ENCODE assay signal across 11 cellular contexts in genomic region chr11:65852508-65853248, GRCh38. TPM values are rescaled to one million over a fixed set of nuclear protein-coding genes. Genes with fewer than 3 reads are reported as not detected.
DNase-seq lines count a peak whose midpoint lies in the region; ATAC-seq, FAIRE-seq and TF ChIP-seq lines count a peak whose summit lies in the region.
"Had no signal": no experiment of that assay in that cellular context is flagged by ENCODE, and none has a peak within 500 bp of the region (broad histone marks: within the 10 kb centered on the region; RNA-seq: fewer than 3 reads in every experiment).

No MANE protein-coding gene starts in this region.

- TF ChIP-seq POLR2A in K562 (conservative IDR thresholded peaks at IDR 0.05) = peak; percentile 71; the same call in 1 of the 2 replicates

- no peaks in the 10 kb centered on the region for H3K27me3 ChIP-seq in K562 (ENCODE audit: control insufficient read depth in 2 of 2, insufficient read depth in 2 of 2, low read length in 2 of 2)
- no peaks in the 10 kb centered on the region for H3K27me3 ChIP-seq in neutrophil

- no TSS peak for BruUV-seq in K562 (replicated peaks; lab: Mats Ljungman, UMichigan)

- TF ChIP-seq RAD21 in K562 (CRISPR knock-in tag; conservative IDR thresholded peaks at IDR 0.05 in 1 of 2, IDR thresholded peaks at IDR 0.05 in 1 of 2) = no peak

- no peak for TF ChIP-seq CTCF in HEK293 (tag by site-specific recombination; IDR thresholded peaks at IDR 0.05)
- no peak for TF ChIP-seq CTCF in K562 (IDR thresholded peaks at IDR 0.05 in 2 of 3, conservative IDR thresholded peaks at IDR 0.05 in 1 of 3; ENCODE audit: insufficient read depth in 2 of 3, low read depth in 1 of 3, low read length in 3 of 3)
- TF ChIP-seq CTCF in neutrophil (IDR thresholded peaks at IDR 0.05) = no peak

- H3K36me3 ChIP-seq in HEK293 (ENCODE audit: control insufficient read depth in 2 of 2, insufficient read depth in 1 of 2, low read length in 2 of 2) = peaks cover 0 to 56% of the 10 kb centered on the region in 2 experiments; a peak in 1 of 3 replicates
- H3K36me3 ChIP-seq in K562 (ENCODE audit: control insufficient read depth, insufficient read depth, low read length) = peaks cover 56% of the 10 kb centered on the region
- H3K36me3 ChIP-seq in neutrophil = peaks cover 66% of the 10 kb centered on the region

- no peak for FAIRE-seq in K562 (lab: Jason Lieb, UNC)

- H3K9me1 ChIP-seq in K562 (ENCODE audit: control insufficient read depth, insufficient read depth, low read length) = peaks cover 11% of the 10 kb centered on the region

- no peak overlapping the region for H3K4me2 ChIP-seq in K562 (ENCODE audit: insufficient read depth, low read length)
- H3K4me2 ChIP-seq: KMS-11 had no signal

- ATAC-seq in K562 (peak; percentile 1), HG02571 (IDR thresholded peaks at IDR 0.05; ENCODE audit: unreplicated experiment) (no peak), GM18502 (IDR thresholded peaks at IDR 0.05; ENCODE audit: poor library complexity, unreplicated experiment) (no peak)

- peak; percentile 27 for DNase-seq in ELF-1 (ENCODE audit: low read depth, low spot score)
- DNase-seq in K562 (ENCODE audit: extremely low read depth in 1 of 4, low spot score in 3 of 4) = peak in 1 of 4 experiments; percentile 13
- DNase-seq in NCI-H187 treated with DMSO at 0.1 percent for 48 hours (lab: John Stamatoyannopoulos, UW) = no peak
- DNase-seq: activated CD4-positive, alpha-beta T cell treated with anti-CD3 and anti-CD28 coated beads for 1 hour; NCI-H2081 treated with DMSO at 0.1 percent for 48 hours had no signal

- in situ Hi-C loops in K562 (cut with MboI) = no loop called here

- H4K20me1 ChIP-seq in K562 (replicated peaks; ENCODE audit: control insufficient read depth, insufficient read depth, low read length) = peaks cover 22% of the 10 kb centered on the region

- H3K4me1 ChIP-seq in HEK293 (ENCODE audit: control insufficient read depth, insufficient read depth, low read length) (no peaks in the 10 kb centered on the region), K562 (replicated peaks in 1 of 2; ENCODE audit: control insufficient read depth in 2 of 2, insufficient read depth in 2 of 2, low read length in 2 of 2) (peaks cover 4 to 42% of the 10 kb centered on the region in 2 experiments; a peak in 3 of 5 replicates), neutrophil (ENCODE audit: control insufficient read depth in 1 of 2, insufficient read depth in 1 of 2, low read depth in 1 of 2, low read length in 1 of 2) (peaks cover 29 to 34% of the 10 kb centered on the region in 2 experiments)

- POLR2A ChIA-PET in HEK293 (lab: Yijun Ruan, JAX) = interaction anchor here (0.9 to 2.4 kb wide), 4 partner anchors 9 to 38 kb away, joined by 3 to 11 read pairs (median 4); partner anchors contain the start of gene CCDC85B
- POLR2A ChIA-PET in K562 (lab: Yijun Ruan, JAX) = interaction anchor here (0.6 to 5.9 kb wide), 16 partner anchors 8 to 237 kb away, joined by 3 to 67 read pairs (median 4); partner anchors contain the start of genes FIBP, RNASEH2C and SNX32

- no peak overlapping the region for H3K9ac ChIP-seq in K562 (ENCODE audit: insufficient read depth in 1 of 2, low read depth in 2 of 2, low read length in 2 of 2)
- H3K9ac ChIP-seq: KMS-11 had no signal

- TF ChIP-seq EP300 in K562 (IDR thresholded peaks at IDR 0.05; ENCODE audit: low read length) = no peak

- intact Hi-C loops in K562 (cut with micrococcal nuclease) = no loop called here

- 97% methylated on average over 26 of the region's 33 CpGs for WGBS in K562 (ENCODE audit: insufficient coverage, low coverage, missing lambda C conversion rate)

- CTCF ChIA-PET in HEK293 (lab: Yijun Ruan, JAX) (interaction anchor here (0.6 to 4.5 kb wide), 7 partner anchors 10 to 312 kb away, joined by 3 to 22 read pairs (median 4); no protein-coding TSS in a partner anchor), K562 (lab: Yijun Ruan, JAX; ENCODE audit: low intra/inter-chr PET ratio) (no interaction called here)

- H3K27ac ChIP-seq in HEK293 (ENCODE audit: extremely low read depth, low read depth, low read length) (no peak overlapping the region), K562 (ENCODE audit: extremely low read depth, low read depth, low read length) (no peak overlapping the region), neutrophil (peak overlapping the region; percentile 96)
- H3K27ac ChIP-seq: KMS-11 had no signal

- no peak overlapping the region for H2AFZ ChIP-seq in K562 (ENCODE audit: low read depth, low read length)

- no peaks in the 10 kb centered on the region for H3K9me3 ChIP-seq in HEK293 (ENCODE audit: control insufficient read depth, insufficient read depth, low read depth, low read length)
- peaks cover 7% of the 10 kb centered on the region; the same call in 1 of the 2 replicates for H3K9me3 ChIP-seq in K562 (replicated peaks; ENCODE audit: control insufficient read depth, insufficient read depth, low read depth, low read length)
- no peaks in the 10 kb centered on the region for H3K9me3 ChIP-seq in neutrophil

- peaks cover 42% of the 10 kb centered on the region for H3K79me2 ChIP-seq in K562 (ENCODE audit: control insufficient read depth, insufficient read depth, low read length)

- no peak overlapping the region for H3K4me3 ChIP-seq in HEK293 (ENCODE audit: low read depth, low read length)
- H3K4me3 ChIP-seq in K562 = no peak overlapping the region
- H3K4me3 ChIP-seq in neutrophil (ENCODE audit: low read depth in 1 of 2, low read length in 1 of 2) = no peak overlapping the region

RNA-seq across cellular contexts. Expression of gene CFL1, which starts 5.3 kb away (rescaled TPM):
- 145 and 300 TPM in 2 replicates for total RNA-seq in K562 (2011; cell fraction: chromatin; rRNA removed; ENCODE audit: low replicate concordance)
- total RNA-seq in K562 (2011; cell fraction: nucleolus; rRNA removed) = 227 and 257 TPM in 2 replicates
- total RNA-seq in K562 (2011; cell fraction: nucleoplasm; rRNA removed) = 176 and 204 TPM in 2 replicates
- 1,045 and 1,321 TPM in 2 replicates for total RNA-seq in K562 (2014; rRNA removed)
- 570 and 664 TPM in 2 replicates for total RNA-seq in K562 (2014; rRNA removed; fragmentation: Illumina TruSeq; extraction: Trizol)
- total RNA-seq in K562 (2015; rRNA removed; fragmentation: Illumina TruSeq; extraction: Trizol) = 851 and 860 TPM in 2 replicates
- 891 and 919 TPM in 2 replicates for total RNA-seq in K562 (2021)
- polyA plus RNA-seq in K562 (2011; rRNA removed) = 632 and 770 TPM in 2 replicates
- polyA plus RNA-seq in K562 (2011; cell fraction: cytosol; rRNA removed) = 894 and 1,220 TPM in 2 replicates
- 307 TPM in 2 replicates for polyA plus RNA-seq in K562 (2011; cell fraction: nucleus; rRNA removed)
- 903 and 977 TPM in 2 replicates for polyA plus RNA-seq in K562 (2012)
- 1,101 and 1,325 TPM in 2 replicates for polyA plus RNA-seq in K562 (2014; fragmentation: Illumina TruSeq; extraction: Trizol)
- polyA plus RNA-seq in K562 (2014; fragmentation: Nextera tagmentation; extraction: Ambion mirVana) = 100 to 1,000 TPM; 105 to 222 TPM
- polyA plus RNA-seq in K562 (2014; rRNA removed) = 859 and 956 TPM in 2 replicates
- polyA minus RNA-seq in K562 (2011; rRNA and poly(A)+ RNA removed) = 971 and 1,022 TPM in 2 replicates
- polyA minus RNA-seq in K562 (2011; cell fraction: cytosol; rRNA and poly(A)+ RNA removed) = 560 and 642 TPM in 2 replicates
- polyA minus RNA-seq in K562 (2011; cell fraction: nucleus; rRNA and poly(A)+ RNA removed) = 107 and 193 TPM in 2 replicates

RNA-seq across cellular contexts. Expression of gene MUS81, which starts 7.6 kb away (rescaled TPM):
- total RNA-seq in K562 (2011; cell fraction: chromatin; rRNA removed; ENCODE audit: low replicate concordance) = 139 and 354 TPM in 2 replicates
- total RNA-seq in K562 (2011; cell fraction: nucleolus; rRNA removed) = 277 and 282 TPM in 2 replicates
- total RNA-seq in K562 (2011; cell fraction: nucleoplasm; rRNA removed) = 171 and 194 TPM in 2 replicates
- total RNA-seq in K562 (2014; rRNA removed) = 79.4 and 95.8 TPM in 2 replicates
- total RNA-seq in K562 (2014; rRNA removed; fragmentation: Illumina TruSeq; extraction: Trizol) = 23.0 and 33.5 TPM in 2 replicates
- total RNA-seq in K562 (2015; rRNA removed; fragmentation: Illumina TruSeq; extraction: Trizol) = 53.5 and 55.8 TPM in 2 replicates
- 81.5 and 91.8 TPM in 2 replicates for total RNA-seq in K562 (2021)
- polyA plus RNA-seq in K562 (2011; rRNA removed) = 51.8 and 69.9 TPM in 2 replicates
- polyA plus RNA-seq in K562 (2011; cell fraction: cytosol; rRNA removed) = 33.2 and 41.5 TPM in 2 replicates
- polyA plus RNA-seq in K562 (2011; cell fraction: nucleus; rRNA removed) = 678 and 750 TPM in 2 replicates
- polyA plus RNA-seq in K562 (2012) = 97.9 and 190 TPM in 2 replicates
- 53.7 and 62.8 TPM in 2 replicates for polyA plus RNA-seq in K562 (2014; fragmentation: Illumina TruSeq; extraction: Trizol)
- 10 to 100 TPM; 13.4 to 16.1 TPM for polyA plus RNA-seq in K562 (2014; fragmentation: Nextera tagmentation; extraction: Ambion mirVana)
- polyA plus RNA-seq in K562 (2014; rRNA removed) = 103 and 118 TPM in 2 replicates
- polyA minus RNA-seq in K562 (2011; rRNA and poly(A)+ RNA removed) = 11.8 and 17.2 TPM in 2 replicates
- 19.5 and 23.5 TPM in 2 replicates for polyA minus RNA-seq in K562 (2011; cell fraction: cytosol; rRNA and poly(A)+ RNA removed)
- polyA minus RNA-seq in K562 (2011; cell fraction: nucleus; rRNA and poly(A)+ RNA removed) = 123 and 135 TPM in 2 replicates

RNA-seq across cellular contexts. Expression of gene SNX32, which starts 18.9 kb away (rescaled TPM):
- total RNA-seq in K562 (2011; cell fraction: chromatin; rRNA removed; ENCODE audit: low replicate concordance) = 0.16 TPM in 1 of 2 replicates, not detected in the other
- not detected in 2 replicates for total RNA-seq in K562 (2011; cell fraction: nucleolus; rRNA removed)
- total RNA-seq in K562 (2011; cell fraction: nucleoplasm; rRNA removed) = not detected in 2 replicates
- not detected in 2 replicates for total RNA-seq in K562 (2014; rRNA removed)
- not detected in 2 replicates for total RNA-seq in K562 (2014; rRNA removed; fragmentation: Illumina TruSeq; extraction: Trizol)
- total RNA-seq in K562 (2015; rRNA removed; fragmentation: Illumina TruSeq; extraction: Trizol) = not detected in 2 replicates
- total RNA-seq in K562 (2021) = not detected in 2 replicates
- not detected in 2 replicates for polyA plus RNA-seq in K562 (2011; rRNA removed)
- not detected in 2 replicates for polyA plus RNA-seq in K562 (2011; cell fraction: cytosol; rRNA removed)
- 0.10 TPM in 1 of 2 replicates, not detected in the other for polyA plus RNA-seq in K562 (2011; cell fraction: nucleus; rRNA removed)
- 0.24 and 0.35 TPM in 2 replicates for polyA plus RNA-seq in K562 (2012)
- polyA plus RNA-seq in K562 (2014; fragmentation: Illumina TruSeq; extraction: Trizol) = not detected in 2 replicates
- under 1 TPM; 0.03 TPM for polyA plus RNA-seq in K562 (2014; fragmentation: Nextera tagmentation; extraction: Ambion mirVana)
- polyA plus RNA-seq in K562 (2014; rRNA removed) = not detected in 2 replicates
- polyA minus RNA-seq in K562 (2011; rRNA and poly(A)+ RNA removed) = not detected in 2 replicates
- not detected in 2 replicates for polyA minus RNA-seq in K562 (2011; cell fraction: cytosol; rRNA and poly(A)+ RNA removed)
- polyA minus RNA-seq in K562 (2011; cell fraction: nucleus; rRNA and poly(A)+ RNA removed) = not detected in 2 replicates
- total RNA-seq: mononuclear cell had no signal

RNA-seq across cellular contexts. Expression of gene EFEMP2, which starts 19.9 kb away (rescaled TPM):
- 12.1 and 30.7 TPM in 2 replicates for total RNA-seq in K562 (2011; cell fraction: chromatin; rRNA removed; ENCODE audit: low replicate concordance)
- total RNA-seq in K562 (2011; cell fraction: nucleolus; rRNA removed) = 15.1 and 19.3 TPM in 2 replicates
- 11.3 and 15.8 TPM in 2 replicates for total RNA-seq in K562 (2011; cell fraction: nucleoplasm; rRNA removed)
- total RNA-seq in K562 (2014; rRNA removed) (0.64 and 0.86 TPM in 2 replicates), K562 (2014; rRNA removed; fragmentation: Illumina TruSeq; extraction: Trizol) (0.07 and 0.32 TPM in 2 replicates), K562 (2015; rRNA removed; fragmentation: Illumina TruSeq; extraction: Trizol) (0.57 and 0.58 TPM in 2 replicates), K562 (2021) (1.6 and 2.6 TPM in 2 replicates)
- polyA plus RNA-seq in K562 (2011; rRNA removed) (2.0 and 3.9 TPM in 2 replicates), K562 (2014; fragmentation: Illumina TruSeq; extraction: Trizol) (0.74 and 1.1 TPM in 2 replicates), K562 (2014; fragmentation: Nextera tagmentation; extraction: Ambion mirVana) (under 1 TPM in 1 of 2 experiments, not detected in 1; 0.13 TPM), K562 (2014; rRNA removed) (2.9 TPM in 2 replicates)
- 3.3 and 4.7 TPM in 2 replicates for polyA plus RNA-seq in K562 (2011; cell fraction: cytosol; rRNA removed)
- polyA plus RNA-seq in K562 (2011; cell fraction: nucleus; rRNA removed) = 41.3 and 54.9 TPM in 2 replicates
- polyA plus RNA-seq in K562 (2012) = 1.3 and 4.2 TPM in 2 replicates
- polyA minus RNA-seq in K562 (2011; rRNA and poly(A)+ RNA removed) = 0.53 and 1.2 TPM in 2 replicates
- 1.3 TPM in 1 of 2 replicates, not detected in the other for polyA minus RNA-seq in K562 (2011; cell fraction: cytosol; rRNA and poly(A)+ RNA removed)
- polyA minus RNA-seq in K562 (2011; cell fraction: nucleus; rRNA and poly(A)+ RNA removed) = 7.5 and 7.8 TPM in 2 replicates

RNA-seq across cellular contexts. Expression of gene CTSW, which starts 27.0 kb away (rescaled TPM):
- not detected in 2 replicates for total RNA-seq in K562 (2011; cell fraction: chromatin; rRNA removed; ENCODE audit: low replicate concordance)
- total RNA-seq in K562 (2011; cell fraction: nucleolus; rRNA removed) = not detected in 2 replicates
- total RNA-seq in K562 (2011; cell fraction: nucleoplasm; rRNA removed) = not detected in 2 replicates
- total RNA-seq in K562 (2014; rRNA removed) (not detected in 2 replicates), K562 (2014; rRNA removed; fragmentation: Illumina TruSeq; extraction: Trizol) (not detected in 2 replicates), K562 (2015; rRNA removed; fragmentation: Illumina TruSeq; extraction: Trizol) (not detected in 2 replicates), K562 (2021) (not detected in 2 replicates)
- polyA plus RNA-seq in K562 (2011; rRNA removed) (0.05 TPM in 1 of 2 replicates, not detected in the other), K562 (2014; fragmentation: Illumina TruSeq; extraction: Trizol) (not detected in 2 replicates), K562 (2014; fragmentation: Nextera tagmentation; extraction: Ambion mirVana) (under 1 TPM in 1 of 2 experiments, not detected in 1; 0.04 TPM), K562 (2014; rRNA removed) (not detected in 2 replicates)
- 0.07 TPM in 1 of 2 replicates, not detected in the other for polyA plus RNA-seq in K562 (2011; cell fraction: cytosol; rRNA removed)
- 0.11 and 0.13 TPM in 2 replicates for polyA plus RNA-seq in K562 (2011; cell fraction: nucleus; rRNA removed)
- 0.11 and 0.16 TPM in 2 replicates for polyA plus RNA-seq in K562 (2012)
- polyA minus RNA-seq in K562 (2011; rRNA and poly(A)+ RNA removed) = not detected in 2 replicates
- not detected in 2 replicates for polyA minus RNA-seq in K562 (2011; cell fraction: cytosol; rRNA and poly(A)+ RNA removed)
- polyA minus RNA-seq in K562 (2011; cell fraction: nucleus; rRNA and poly(A)+ RNA removed) = not detected in 2 replicates
